27 cellular contexts compared by ENCODE assay signal in genomic region chrX:11329016-11329415, GRCh38. TPM values are rescaled to one million over a fixed set of nuclear protein-coding genes. Genes with fewer than 3 reads are reported as not detected.
DNase-seq lines count a peak whose midpoint lies in the region; ATAC-seq, FAIRE-seq and TF ChIP-seq lines count a peak whose summit lies in the region.
"Had no signal": no experiment of that assay in that cellular context is flagged by ENCODE, and none has a peak within 500 bp of the region (broad histone marks: within the 10 kb centered on the region; RNA-seq: fewer than 3 reads in every experiment).

No MANE protein-coding gene starts in this region.

- TF ChIP-seq EP300 in suprapubic skin (IDR thresholded peaks at IDR 0.05): no peak

- no peak overlapping the region for H3K9ac ChIP-seq in GM23248

- in situ Hi-C loops in GM23248 (cut with MboI): no loop called here

- TF ChIP-seq CTCF in osteoblast (IDR thresholded peaks at IDR 0.05; ENCODE audit: extremely low read depth, low read depth, low read length): no peak
- TF ChIP-seq CTCF in suprapubic skin (IDR thresholded peaks at IDR 0.05): no peak

- H4K20me1 ChIP-seq in GM23248 (ENCODE audit: insufficient read depth) (no peaks in the 10 kb centered on the region), osteoblast (ENCODE audit: insufficient read depth, low read length) (no peaks in the 10 kb centered on the region)

- H3K79me2 ChIP-seq in GM23248 (ENCODE audit: insufficient read depth) (no peaks in the 10 kb centered on the region), osteoblast (ENCODE audit: insufficient read depth, low read length) (no peaks in the 10 kb centered on the region)

- peak; percentile 76 for FAIRE-seq in RCC 7860 (lab: Jason Lieb, UNC)

- DNase-seq in GM23248: peak; percentile 47
- no peak for DNase-seq in RCC 7860 (ENCODE audit: low spot score)
- DNase-seq in dermis blood vessel endothelial cell: peak; percentile 30
- DNase-seq in osteoblast (ENCODE audit: insufficient read length, low spot score, missing footprints): peak; percentile 10
- DNase-seq in NCI-H2227 (lab: John Stamatoyannopoulos, UW; ENCODE audit: unreplicated experiment): no peak
- no peak for DNase-seq in suprapubic skin (ENCODE audit: low spot score in 2 of 2)
- DNase-seq in NAMALWA (ENCODE audit: low spot score): no peak
- DNase-seq: activated CD4-positive, alpha-beta T cell treated with anti-CD3 and anti-CD28 coated beads, Interleukin-2, amount 50 U/mL, for 1 hour; CD4-positive, alpha-beta T cell; DMS 273 treated with DMSO at 0.1 percent for 48 hours; GF-D8; left cardiac atrium; mesendoderm; MM.1S; NCI-H1694 treated with DMSO at 0.1 percent for 48 hours; NCI-H345; OCI-M1; SIG-M5; stimulated activated CD4-positive, alpha-beta T cell treated with anti-CD3 and anti-CD28 coated beads, Interleukin-4, amount 100 ng/mL, for 24 hours; stimulated activated naive CD4-positive, alpha-beta T cell treated with Interleukin-2 at 50 U/mL for 16 hours; T-cell; thyroid gland had no signal

- no peak for ATAC-seq in HG03432 (IDR thresholded peaks at IDR 0.05; ENCODE audit: unreplicated experiment)
- ATAC-seq: left cardiac atrium, T-cell had no signal

- H3K4me3 ChIP-seq in GM23248: no peak overlapping the region
- H3K4me3 ChIP-seq in osteoblast (ENCODE audit: insufficient read depth, low read length): no peak overlapping the region
- no peak overlapping the region for H3K4me3 ChIP-seq in suprapubic skin
- H3K4me3 ChIP-seq: ascending aorta, right atrium auricular region, thyroid gland had no signal

- no peaks in the 10 kb centered on the region for H3F3A ChIP-seq in GM23248 (ENCODE audit: insufficient read depth)

- WGBS in GM23248 (ENCODE audit: low coverage in 1 of 2, low lambda C conversion rate in 2 of 2, missing lambda C conversion rate in 2 of 2), 2 experiments: 22 to 34% methylated on average over 5 of the region's 5 CpGs
- WGBS in suprapubic skin: 31% methylated on average over 5 of the region's 5 CpGs

- H3K4me1 ChIP-seq in GM23248 (ENCODE audit: insufficient read depth) (peaks cover 9% of the 10 kb centered on the region; the same call in 1 of the 2 replicates), osteoblast (ENCODE audit: insufficient read depth, low read length) (no peaks in the 10 kb centered on the region), suprapubic skin (no peaks in the 10 kb centered on the region)
- H3K4me1 ChIP-seq: ascending aorta, right atrium auricular region, thyroid gland had no signal

- H3K27ac ChIP-seq in GM23248 (no peak overlapping the region), osteoblast (ENCODE audit: low read depth, low read length) (no peak overlapping the region), suprapubic skin (no peak overlapping the region)
- H3K27ac ChIP-seq: ascending aorta, right atrium auricular region, thyroid gland had no signal

- no peaks in the 10 kb centered on the region for H3K9me2 ChIP-seq in GM23248 (ENCODE audit: insufficient read depth)

- H3K4me2 ChIP-seq in GM23248 (ENCODE audit: unreplicated experiment) (no peak overlapping the region), osteoblast (ENCODE audit: insufficient read depth, low read length) (no peak overlapping the region)

- TF ChIP-seq POLR2A in suprapubic skin (IDR thresholded peaks at IDR 0.05): no peak

- H3K27me3 ChIP-seq in GM23248 (replicated peaks; ENCODE audit: insufficient read depth) (no peaks in the 10 kb centered on the region), osteoblast (ENCODE audit: insufficient read depth, low read length) (no peaks in the 10 kb centered on the region), suprapubic skin (no peaks in the 10 kb centered on the region)
- H3K27me3 ChIP-seq: ascending aorta, right atrium auricular region, thyroid gland had no signal

- H3K9me3 ChIP-seq in GM23248 (ENCODE audit: low read depth) (no peaks in the 10 kb centered on the region), osteoblast (ENCODE audit: low read depth, low read length) (peaks cover 2% of the 10 kb centered on the region), suprapubic skin (no peaks in the 10 kb centered on the region)
- H3K9me3 ChIP-seq: thyroid gland had no signal

- H2AFZ ChIP-seq in GM23248 (no peak overlapping the region), osteoblast (ENCODE audit: low read length) (no peak overlapping the region)

- H3K36me3 ChIP-seq in GM23248 (ENCODE audit: low read depth) (no peaks in the 10 kb centered on the region), osteoblast (ENCODE audit: insufficient read depth, low read length) (no peaks in the 10 kb centered on the region), suprapubic skin (no peaks in the 10 kb centered on the region)
- H3K36me3 ChIP-seq: ascending aorta, right atrium auricular region, thyroid gland had no signal

RNA-seq across cellular contexts. Expression of gene AMELX, which starts 35.8 kb away (rescaled TPM):
- total RNA-seq in GM23248 (2014; rRNA removed; shearing (Covaris generic)): not detected in 2 replicates
- polyA plus RNA-seq in GM23248 (2016; fragmentation: Nextera tagmentation; extraction: Ambion mirVana): not detected in 2 replicates
- total RNA-seq in dermis blood vessel endothelial cell (not detected in 2 replicates), osteoblast (not detected in 2 replicates), suprapubic skin (not detected)
- total RNA-seq: activated T-helper 1 cell treated with anti-CD3 and anti-CD28 coated beads, Interleukin-12 subunit alpha, Interleukin-12 subunit beta, Interleukin-2, Interleukin-4 antibody, amounts not matched to agents 30 ng/mL and 10 ng/mL and 1 ng/mL, durations not matched to agents 14 hours and 24 hours and 36 hours; ascending aorta; CD4-positive, alpha-beta T cell; left cardiac atrium; right atrium auricular region; T-cell; thyroid gland had no signal
- polyA plus RNA-seq: esophagus had no signal

Comparison
In these comparisons a context has a peak if more than half of its experiments do, and no peak if none do; other contexts are left out.
1. DNase-seq: peak in GM23248 (single experiment), dermis blood vessel endothelial cell (single experiment) and osteoblast (single experiment); none in RCC 7860 (single experiment), NCI-H2227 (single experiment), suprapubic skin (0 of 2) and NAMALWA (single experiment).